8 cellular contexts compared by ENCODE assay signal in the genomic region with DNA sequence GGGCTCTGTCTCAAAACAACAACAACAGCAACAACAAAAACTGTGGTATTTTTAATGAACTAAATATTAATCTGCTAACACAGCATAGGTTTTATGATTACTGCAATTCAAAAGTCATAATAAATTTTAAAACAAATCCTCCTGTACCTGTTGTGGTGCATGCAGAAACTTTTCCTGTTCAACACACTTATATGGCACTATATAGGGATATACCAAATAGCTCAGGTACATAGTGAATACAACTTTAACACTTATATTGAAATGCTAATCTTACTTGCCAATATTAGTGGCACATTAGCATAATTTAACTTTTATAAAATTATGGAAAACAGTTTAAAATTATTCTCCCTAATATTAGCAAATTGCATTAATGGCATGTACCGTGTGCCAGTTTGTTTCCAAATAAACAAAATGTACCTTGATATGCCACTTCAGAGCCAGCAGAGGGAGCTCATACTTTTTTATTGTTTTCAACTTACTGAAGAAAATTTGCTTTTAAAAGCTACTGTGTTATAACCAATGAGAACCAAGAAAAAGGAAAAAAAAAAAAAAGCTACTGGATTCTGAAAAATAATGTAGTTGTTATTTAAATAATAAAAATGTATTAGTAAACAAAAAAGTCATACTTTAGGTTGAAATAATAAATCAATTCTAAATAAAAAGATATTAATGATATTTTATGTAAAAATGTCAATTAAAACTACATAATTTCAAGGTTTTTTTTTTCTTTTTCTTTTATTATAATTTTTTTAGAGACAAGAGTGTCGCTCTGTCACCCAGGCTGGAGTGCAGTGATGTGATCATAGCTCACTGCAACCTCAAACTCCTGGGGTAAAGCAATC. TPM values are rescaled to one million over a fixed set of nuclear protein-coding genes. Genes with fewer than 3 reads are reported as not detected.
A peak's percentile ranks its signal among the peaks of the same experiment; 100 is the strongest.
DNase-seq lines count a peak whose midpoint lies in the region; ATAC-seq, FAIRE-seq and TF ChIP-seq lines count a peak whose summit lies in the region.

No MANE protein-coding gene starts in this region.

- H3K4me3 ChIP-seq in gastroesophageal sphincter: no peak overlapping the region
- H3K4me3 ChIP-seq in small intestine (ENCODE audit: low read depth in 1 of 2, low read length in 2 of 2): no peak overlapping the region

- H3K9me3 Mint-ChIP-seq in activated CD4-positive, alpha-beta T cell treated with anti-CD3 and anti-CD28 coated beads, Interleukin-2, amount 10 ng/mL, durations not matched to agents 7 days and 5 days: no peaks in the 10 kb centered on the region

- TF ChIP-seq EP300 in gastroesophageal sphincter (IDR thresholded peaks at IDR 0.05): no peak

- CTCF ChIA-PET in activated CD4-positive, alpha-beta T cell treated with anti-CD3 and anti-CD28 coated beads, Interleukin-2, amount 10 ng/mL, durations not matched to agents 7 days and 5 days (lab: Charles Lee): interaction anchor here (0.6 to 4.6 kb wide), 31 partner anchors 8 to 904 kb away, joined by 3 to 38 read pairs (median 5); partner anchors contain the start of genes NDFIP2 and RBM26

- peak; percentile 98 for FAIRE-seq in TTC549 (lab: Jason Lieb, UNC)
- FAIRE-seq in small intestine (lab: Jason Lieb, UNC): peak; percentile 98

- H3K36me3 ChIP-seq in gastroesophageal sphincter (no peaks in the 10 kb centered on the region), small intestine (ENCODE audit: control insufficient read depth in 2 of 2, insufficient read depth in 2 of 2, low read length in 2 of 2) (no peaks in the 10 kb centered on the region)

- peaks cover 2% of the 10 kb centered on the region for H3K4me1 Mint-ChIP-seq in activated CD4-positive, alpha-beta T cell treated with anti-CD3 and anti-CD28 coated beads, Interleukin-2, amount 10 ng/mL, durations not matched to agents 7 days and 5 days

- POLR2A ChIA-PET in activated CD4-positive, alpha-beta T cell treated with anti-CD3 and anti-CD28 coated beads, Interleukin-2, amount 10 ng/mL, durations not matched to agents 7 days and 5 days (lab: Charles Lee): interaction anchor here (0.6 to 0.7 kb wide), 3 partner anchors 67 to 118 kb away, joined by 5 to 9 read pairs (median 6); no protein-coding TSS in a partner anchor

- no peaks in the 10 kb centered on the region for H3K27me3 Mint-ChIP-seq in activated CD4-positive, alpha-beta T cell treated with anti-CD3 and anti-CD28 coated beads, Interleukin-2, amount 10 ng/mL, durations not matched to agents 7 days and 5 days

- TF ChIP-seq CTCF in LNCAP (IDR thresholded peaks at IDR 0.05) (peak; percentile 61), gastroesophageal sphincter (IDR thresholded peaks at IDR 0.05) (peak; percentile 25 to 70 (median 66))

- H3K4me1 ChIP-seq in gastroesophageal sphincter (no peaks in the 10 kb centered on the region), small intestine (ENCODE audit: control insufficient read depth in 2 of 2, insufficient read depth in 1 of 2, low read depth in 1 of 2, low read length in 1 of 2) (no peaks in the 10 kb centered on the region)

- no peak for TF ChIP-seq POLR2A in gastroesophageal sphincter (IDR thresholded peaks at IDR 0.05)

- no peaks in the 10 kb centered on the region for H3K9me3 ChIP-seq in gastroesophageal sphincter
- H3K9me3 ChIP-seq in small intestine (ENCODE audit: control insufficient read depth, low read depth): no peaks in the 10 kb centered on the region

- H3K27ac Mint-ChIP-seq in activated CD4-positive, alpha-beta T cell treated with anti-CD3 and anti-CD28 coated beads, Interleukin-2, amount 10 ng/mL, durations not matched to agents 7 days and 5 days: no peak overlapping the region

- no peak overlapping the region for H3K27ac ChIP-seq in gastroesophageal sphincter
- no peak overlapping the region for H3K27ac ChIP-seq in small intestine (ENCODE audit: low read depth in 1 of 2, low read length in 1 of 2)

- peak; percentile 29 for DNase-seq in activated CD4-positive, alpha-beta T cell treated with anti-CD3 and anti-CD28 coated beads, Interleukin-2, amount 10 ng/mL, durations not matched to agents 7 days and 5 days
- no peak for DNase-seq in activated CD4-positive, alpha-beta T cell treated with anti-CD3 and anti-CD28 coated beads for 48 hours
- DNase-seq in small intestine: peak; percentile 52
- no peak for DNase-seq in stimulated activated naive CD4-positive, alpha-beta T cell treated with Interleukin-2 at 50 U/mL for 16 hours (lab: John Stamatoyannopoulos, UW)

- ATAC-seq in GM21619 (IDR thresholded peaks at IDR 0.05; ENCODE audit: unreplicated experiment): peak; percentile 79
- ATAC-seq in gastroesophageal sphincter: no peak

- H3K27me3 ChIP-seq in gastroesophageal sphincter: no peaks in the 10 kb centered on the region
- no peaks in the 10 kb centered on the region for H3K27me3 ChIP-seq in small intestine (ENCODE audit: control insufficient read depth in 2 of 2, insufficient read depth in 2 of 2, low read length in 2 of 2)

- H3K36me3 Mint-ChIP-seq in activated CD4-positive, alpha-beta T cell treated with anti-CD3 and anti-CD28 coated beads, Interleukin-2, amount 10 ng/mL, durations not matched to agents 7 days and 5 days (ENCODE audit: low read depth): no peaks in the 10 kb centered on the region

- WGBS in gastroesophageal sphincter (ENCODE audit: low coverage in 1 of 2), 2 donors: 18 to 40% methylated on average over 2 of the region's 2 CpGs
- WGBS in small intestine, 3 donors: 34 to 39% (median 38%) methylated on average over 2 of the region's 2 CpGs

- no peak overlapping the region for H3K4me3 Mint-ChIP-seq in activated CD4-positive, alpha-beta T cell treated with anti-CD3 and anti-CD28 coated beads, Interleukin-2, amount 10 ng/mL, durations not matched to agents 7 days and 5 days

RNA-seq across cellular contexts. Expression of gene RBM26, which starts 18.0 kb away (rescaled TPM):
- total RNA-seq in activated CD4-positive, alpha-beta T cell treated with anti-CD3 and anti-CD28 coated beads, Interleukin-2, amount 10 ng/mL, durations not matched to agents 7 days and 5 days: 10 to 100 TPM; 55.8 to 69.5 TPM
- 10 to 100 TPM; 21.1 to 43.1 (median 26.9) TPM for total RNA-seq in gastroesophageal sphincter
- 10 to 100 TPM in 2 of 3 donors, 1 to 10 TPM in 1; 7.6 to 14.9 (median 11.0) TPM for polyA plus RNA-seq in small intestine

RNA-seq across cellular contexts. Expression of gene NDFIP2, which starts 56.9 kb away (rescaled TPM):
- total RNA-seq in activated CD4-positive, alpha-beta T cell treated with anti-CD3 and anti-CD28 coated beads, Interleukin-2, amount 10 ng/mL, durations not matched to agents 7 days and 5 days: 10 to 100 TPM; 17.8 to 21.2 TPM
- 10 to 100 TPM in 3 of 4 donors, 1 to 10 TPM in 1; 6.9 to 21.6 (median 10.7) TPM for total RNA-seq in gastroesophageal sphincter
- 10 to 100 TPM; 34.6 to 59.3 (median 37.0) TPM for polyA plus RNA-seq in small intestine

Comparison
In these comparisons a context has a peak if more than half of its experiments do, and no peak if none do; other contexts are left out.
1. DNase-seq: peak in activated CD4-positive, alpha-beta T cell treated with anti-CD3 and anti-CD28 coated beads, Interleukin-2, amount 10 ng/mL, durations not matched to agents 7 days and 5 days (single experiment) and small intestine (single experiment); none in activated CD4-positive, alpha-beta T cell treated with anti-CD3 and anti-CD28 coated beads for 48 hours (single experiment) and stimulated activated naive CD4-positive, alpha-beta T cell treated with Interleukin-2 at 50 U/mL for 16 hours (single experiment).